Comparison of ENCODE assay signal across 9 cellular contexts in genomic region chr6:83055366-83055964, GRCh38.
DNase-seq lines count a peak whose midpoint lies in the region; ATAC-seq, FAIRE-seq and TF ChIP-seq lines count a peak whose summit lies in the region.
"Had no signal": no experiment of that assay in that cellular context is flagged by ENCODE, and none has a peak within 500 bp of the region (broad histone marks: within the 10 kb centered on the region; RNA-seq: fewer than 3 reads in every experiment).

No MANE protein-coding gene starts in this region.

- intact Hi-C loops in head of caudate nucleus (cut with DNase I) = loop anchor here (5.0 kb wide), 2 partner anchors 783 to 803 kb away; no protein-coding TSS in a partner anchor
- intact Hi-C loops in posterior cingulate gyrus (cut with DNase I) = loop anchor here (1.0 kb wide), 1 partner anchor 784 kb away; no protein-coding TSS in a partner anchor

- no peak overlapping the region for H3K4me2 ChIP-seq in OCI-LY1 (ENCODE audit: low read length)

- peak; percentile 44 for ATAC-seq in HG03196 (IDR thresholded peaks at IDR 0.05; ENCODE audit: unreplicated experiment)
- ATAC-seq in HG02970 (IDR thresholded peaks at IDR 0.05; ENCODE audit: low FRiP score, unreplicated experiment) = no peak

- peak; percentile 94 for FAIRE-seq in A204.1 (lab: Jason Lieb, UNC)

- no peaks in the 10 kb centered on the region for H3K9me2 ChIP-seq in OCI-LY1 (ENCODE audit: low read depth, low read length)

- DNase-seq in GM10248 (ENCODE audit: extremely low spot score) (peak; percentile 40), head of caudate nucleus (peak; percentile 36 to 87 (median 67)), posterior cingulate gyrus (peak in 7 of 10 donors; percentile 35 to 87 (median 52))
- DNase-seq in activated naive CD4-positive, alpha-beta T cell treated with anti-CD3 and anti-CD28 coated beads, Interleukin-2, amount 50 U/mL, for 16 hours = peak; percentile 21

- H2AFZ ChIP-seq in OCI-LY1 (ENCODE audit: low read length) = no peak overlapping the region

- no peak overlapping the region for H3K27ac ChIP-seq in OCI-LY1 (ENCODE audit: low read depth, low read length, poor library complexity, severe bottlenecking)
- H3K27ac ChIP-seq: epithelial cell of prostate had no signal

- H3K4me1 ChIP-seq in OCI-LY1 (ENCODE audit: insufficient read depth, low read length, severe bottlenecking) = peaks cover 4% of the 10 kb centered on the region

- H3F3A ChIP-seq in OCI-LY1 (ENCODE audit: insufficient read depth, low read length) = no peaks in the 10 kb centered on the region

- CTCF ChIA-PET in GM10248 (lab: Yijun Ruan, JAX) = interaction anchor here (0.6 to 9.2 kb wide), 10 partner anchors 9 to 808 kb away, joined by 3 to 109 read pairs (median 4); partner anchors contain the start of genes DOP1A, IBTK and UBE3D

- H3K36me3 ChIP-seq in OCI-LY1 (ENCODE audit: insufficient read depth, low read length) = peaks cover 59% of the 10 kb centered on the region; the same call in 1 of the 2 replicates

- no peaks in the 10 kb centered on the region for H3K79me2 ChIP-seq in OCI-LY1 (ENCODE audit: insufficient read depth, low read length)

- no peak overlapping the region for H3K4me3 ChIP-seq in OCI-LY1 (ENCODE audit: low read depth, low read length, poor library complexity, severe bottlenecking)

- TF ChIP-seq CTCF in GM10248 (IDR thresholded peaks at IDR 0.05; ENCODE audit: control extremely low read depth, extremely low read depth, low read depth, missing control alignments) (peak; percentile 82), OCI-LY1 (IDR thresholded peaks at IDR 0.05; ENCODE audit: low read length) (peak; percentile 89)

- no peak overlapping the region for H3K9ac ChIP-seq in OCI-LY1 (ENCODE audit: low read length)

- no peaks in the 10 kb centered on the region for H3K9me3 ChIP-seq in OCI-LY1 (ENCODE audit: low read length)

- H4K20me1 ChIP-seq in OCI-LY1 (ENCODE audit: insufficient read depth, low read length) = no peaks in the 10 kb centered on the region

- POLR2A ChIA-PET in GM10248 (lab: Yijun Ruan, JAX) = no interaction called here

- H3K27me3 ChIP-seq in OCI-LY1 (ENCODE audit: insufficient read depth, low read length) = no peaks in the 10 kb centered on the region
